ENCODE assay signal across 8 cellular contexts in the genomic region with DNA sequence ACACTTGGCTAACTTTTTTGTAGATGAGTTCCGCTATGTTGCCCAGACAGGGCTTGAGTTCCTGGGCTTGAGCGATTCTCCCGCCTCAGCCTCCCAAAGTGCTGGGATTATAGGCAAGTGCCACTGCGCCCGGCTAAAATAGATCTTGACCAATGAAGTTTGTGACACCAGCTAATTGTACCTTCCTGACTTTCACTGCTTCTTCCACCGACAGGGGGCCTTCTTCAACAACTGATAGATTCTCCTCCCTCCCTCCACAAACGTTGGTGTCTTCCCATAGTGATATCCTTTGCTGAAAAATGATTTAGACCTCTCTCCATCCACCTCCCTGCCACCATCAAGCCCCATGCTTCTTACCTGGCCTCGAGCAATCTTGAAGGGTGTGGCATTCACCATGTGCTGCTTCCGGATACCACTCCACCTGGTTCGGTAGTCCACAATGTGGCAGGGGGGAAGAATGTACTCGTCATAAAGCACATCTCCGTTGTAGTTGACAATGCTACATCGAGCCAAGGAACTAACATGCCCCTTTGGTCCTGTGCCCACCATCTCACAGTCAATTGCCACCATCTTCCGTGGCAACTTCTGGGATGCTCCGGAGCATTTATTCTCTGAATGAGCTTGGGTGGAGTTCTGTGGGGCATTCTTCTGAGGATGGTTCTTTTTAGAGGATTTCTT. TPM values are rescaled to one million over a fixed set of nuclear protein-coding genes. Genes with fewer than 3 reads are reported as not detected.
DNase-seq lines count a peak whose midpoint lies in the region; ATAC-seq and TF ChIP-seq lines count a peak whose summit lies in the region.

No MANE protein-coding gene starts in this region.

- TF ChIP-seq CTCF in activated CD8-positive, alpha-beta T cell treated with anti-CD3 and anti-CD28 coated beads for 36 hours (IDR thresholded peaks at IDR 0.05) = peak; percentile 50
- TF ChIP-seq CTCF in fibroblast of pulmonary artery (IDR thresholded peaks at IDR 0.05; ENCODE audit: low read length, missing control alignments) = peak; percentile 65

- H3K4me1 ChIP-seq in BLaER1 (peaks cover 44% of the 10 kb centered on the region), GM23248 (ENCODE audit: insufficient read depth) (peaks cover 29% of the 10 kb centered on the region)

- 25 to 26% methylated on average over 15 of the region's 15 CpGs for WGBS in GM23248 (ENCODE audit: low coverage in 1 of 2, low lambda C conversion rate in 2 of 2, missing lambda C conversion rate in 2 of 2), 2 experiments

- in situ Hi-C loops in GM23248 (cut with MboI) = no loop called here

- H3K36me3 ChIP-seq in BLaER1 (peaks cover 39% of the 10 kb centered on the region), GM23248 (ENCODE audit: low read depth) (peaks cover 25% of the 10 kb centered on the region; the same call in 1 of the 2 replicates)

- no peaks in the 10 kb centered on the region for H3K9me2 ChIP-seq in GM23248 (ENCODE audit: insufficient read depth)

- H3K9me3 ChIP-seq in BLaER1 (no peaks in the 10 kb centered on the region), GM23248 (ENCODE audit: low read depth) (no peaks in the 10 kb centered on the region)

- H2AFZ ChIP-seq in GM23248 = no peak overlapping the region

- ATAC-seq in activated CD8-positive, alpha-beta T cell treated with anti-CD3 and anti-CD28 coated beads for 36 hours = no peak
- ATAC-seq in HG02588 (IDR thresholded peaks at IDR 0.05; ENCODE audit: unreplicated experiment) (no peak), GM18873 (IDR thresholded peaks at IDR 0.05; ENCODE audit: low FRiP score, unreplicated experiment) (no peak)

- H3K4me3 Mint-ChIP-seq in activated CD8-positive, alpha-beta T cell treated with anti-CD3 and anti-CD28 coated beads for 36 hours = no peak overlapping the region

- H3K4me2 ChIP-seq in BLaER1 (peak overlapping the region; percentile 99), GM23248 (ENCODE audit: unreplicated experiment) (peak overlapping the region; percentile 98)

- POLR2A ChIA-PET in activated CD8-positive, alpha-beta T cell treated with anti-CD3 and anti-CD28 coated beads for 36 hours (lab: Charles Lee) = interaction anchor here (0.6 to 7.0 kb wide), 9 partner anchors 11 to 134 kb away, joined by 3 to 89 read pairs (median 9); a partner anchor contains a TSS

- H3K9me3 Mint-ChIP-seq in activated CD8-positive, alpha-beta T cell treated with anti-CD3 and anti-CD28 coated beads for 36 hours = no peaks in the 10 kb centered on the region

- DNase-seq in GM23248 (peak; percentile 87), NCI-H748 (lab: John Stamatoyannopoulos, UW; ENCODE audit: unreplicated experiment) (peak; percentile 54), fibroblast of pulmonary artery (ENCODE audit: low read depth) (peak; percentile 74), pulmonary artery endothelial cell (ENCODE audit: low read depth, low spot score) (peak; percentile 51)
- DNase-seq in activated CD8-positive, alpha-beta T cell treated with anti-CD3 and anti-CD28 coated beads for 36 hours = peak; percentile 84

- CTCF ChIA-PET in activated CD8-positive, alpha-beta T cell treated with anti-CD3 and anti-CD28 coated beads for 36 hours (lab: Charles Lee) = interaction anchor here (0.6 to 10.6 kb wide), 60 partner anchors 9 to 341 kb away, joined by 3 to 396 read pairs (median 8); a partner anchor contains a TSS

- H4K20me1 ChIP-seq in BLaER1 = peaks cover 61% of the 10 kb centered on the region
- no peaks in the 10 kb centered on the region for H4K20me1 ChIP-seq in GM23248 (ENCODE audit: insufficient read depth)

- peaks cover 31% of the 10 kb centered on the region for H3K36me3 Mint-ChIP-seq in activated CD8-positive, alpha-beta T cell treated with anti-CD3 and anti-CD28 coated beads for 36 hours (ENCODE audit: low read depth)

- H3K27me3 Mint-ChIP-seq in activated CD8-positive, alpha-beta T cell treated with anti-CD3 and anti-CD28 coated beads for 36 hours = no peaks in the 10 kb centered on the region

- H3K27me3 ChIP-seq in BLaER1 (no peaks in the 10 kb centered on the region), GM23248 (replicated peaks; ENCODE audit: insufficient read depth) (no peaks in the 10 kb centered on the region)

- H3K27ac Mint-ChIP-seq in activated CD8-positive, alpha-beta T cell treated with anti-CD3 and anti-CD28 coated beads for 36 hours = no peak overlapping the region

- peak overlapping the region; percentile 91 for H3K9ac ChIP-seq in BLaER1
- H3K9ac ChIP-seq in GM23248 = peak overlapping the region; percentile 99

- peaks cover 6% of the 10 kb centered on the region; the same call in 1 of the 2 replicates for H3F3A ChIP-seq in GM23248 (ENCODE audit: insufficient read depth)

- H3K79me2 ChIP-seq in GM23248 (ENCODE audit: insufficient read depth) = peaks cover 78% of the 10 kb centered on the region

- intact Hi-C loops in activated CD8-positive, alpha-beta T cell treated with anti-CD3 and anti-CD28 coated beads for 36 hours (cut with micrococcal nuclease) = loop anchor here (5.0 kb wide), 3 partner anchors 41 to 136 kb away; a partner anchor contains a TSS

- H3K4me3 ChIP-seq in BLaER1 = peak overlapping the region; percentile 87
- peak overlapping the region; percentile 99 for H3K4me3 ChIP-seq in GM23248
- peak overlapping the region; percentile 46 for H3K4me3 ChIP-seq in fibroblast of pulmonary artery (replicated peaks; ENCODE audit: low read depth, low read length)

- H3K4me1 Mint-ChIP-seq in activated CD8-positive, alpha-beta T cell treated with anti-CD3 and anti-CD28 coated beads for 36 hours (ENCODE audit: low read depth) = peaks cover 30% of the 10 kb centered on the region

- peak overlapping the region; percentile 36; the same call in 1 of the 2 replicates for H3K27ac ChIP-seq in BLaER1
- 0 out of 2 replicates have a peak overlapping the region, but pooled peaks have one; percentile 1 for H3K27ac ChIP-seq in GM23248

RNA-seq across cellular contexts. Expression of a gene that starts 1.6 kb away (rescaled TPM):
- 4.5 and 5.6 TPM in 2 replicates for total RNA-seq in GM23248 (2014; rRNA removed; shearing (Covaris generic))
- polyA plus RNA-seq in GM23248 (2016; fragmentation: Nextera tagmentation; extraction: Ambion mirVana) = 7.4 and 10.1 TPM in 2 replicates
- total RNA-seq in activated CD8-positive, alpha-beta T cell treated with anti-CD3 and anti-CD28 coated beads for 36 hours = 10 to 100 TPM; 32.3 to 32.5 TPM
- total RNA-seq in pulmonary artery endothelial cell = 7.5 and 7.9 TPM in 2 replicates

RNA-seq across cellular contexts. Expression of a gene that starts 1.9 kb away (rescaled TPM):
- 10.4 TPM in 2 replicates for total RNA-seq in GM23248 (2014; rRNA removed; shearing (Covaris generic))
- polyA plus RNA-seq in GM23248 (2016; fragmentation: Nextera tagmentation; extraction: Ambion mirVana) = 17.8 and 21.5 TPM in 2 replicates
- total RNA-seq in activated CD8-positive, alpha-beta T cell treated with anti-CD3 and anti-CD28 coated beads for 36 hours = 10 to 100 TPM; 40.6 to 44.5 TPM
- 9.6 and 10.1 TPM in 2 replicates for total RNA-seq in pulmonary artery endothelial cell

RNA-seq across cellular contexts. Expression of a gene that starts 14.2 kb away (rescaled TPM):
- 49.2 and 55.7 TPM in 2 replicates for total RNA-seq in GM23248 (2014; rRNA removed; shearing (Covaris generic))
- 91.4 and 93.7 TPM in 2 replicates for polyA plus RNA-seq in GM23248 (2016; fragmentation: Nextera tagmentation; extraction: Ambion mirVana)
- total RNA-seq in activated CD8-positive, alpha-beta T cell treated with anti-CD3 and anti-CD28 coated beads for 36 hours = 10 to 100 TPM; 84.2 to 93.6 TPM
- total RNA-seq in pulmonary artery endothelial cell = 56.2 and 66.9 TPM in 2 replicates

RNA-seq across cellular contexts. Expression of a gene that starts 21.3 kb away (rescaled TPM):
- total RNA-seq in GM23248 (2014; rRNA removed; shearing (Covaris generic)) = 23.3 and 38.8 TPM in 2 replicates
- polyA plus RNA-seq in GM23248 (2016; fragmentation: Nextera tagmentation; extraction: Ambion mirVana) = 64.1 and 68.6 TPM in 2 replicates
- under 1 TPM; 0.78 to 0.90 TPM for total RNA-seq in activated CD8-positive, alpha-beta T cell treated with anti-CD3 and anti-CD28 coated beads for 36 hours
- total RNA-seq in pulmonary artery endothelial cell = 0.11 and 0.46 TPM in 2 replicates

RNA-seq across cellular contexts. Expression of a gene that starts 24.8 kb away (rescaled TPM):
- 184 and 185 TPM in 2 replicates for total RNA-seq in GM23248 (2014; rRNA removed; shearing (Covaris generic))
- polyA plus RNA-seq in GM23248 (2016; fragmentation: Nextera tagmentation; extraction: Ambion mirVana) = 95.4 and 131 TPM in 2 replicates
- 100 to 1,000 TPM; 232 to 235 TPM for total RNA-seq in activated CD8-positive, alpha-beta T cell treated with anti-CD3 and anti-CD28 coated beads for 36 hours
- 206 and 293 TPM in 2 replicates for total RNA-seq in pulmonary artery endothelial cell

Comparison
In these comparisons a context has a peak if more than half of its experiments do, and no peak if none do; other contexts are left out.
1. H3K4me3 ChIP-seq: peak in every context shown above with its lines; median percentile 99 in GM23248; 87 in BLaER1; 46 in fibroblast of pulmonary artery.